ENCODE assay signal across 18 cellular contexts in genomic region chr1:41379741-41380130, GRCh38. TPM values are rescaled to one million over a fixed set of nuclear protein-coding genes. Genes with fewer than 3 reads are reported as not detected.
DNase-seq lines count a peak whose midpoint lies in the region; ATAC-seq, FAIRE-seq and TF ChIP-seq lines count a peak whose summit lies in the region.
"Had no signal": no experiment of that assay in that cellular context is flagged by ENCODE, and none has a peak within 500 bp of the region (broad histone marks: within the 10 kb centered on the region; RNA-seq: fewer than 3 reads in every experiment).

No MANE protein-coding gene starts in this region.

- no peak overlapping the region for H3K27ac Mint-ChIP-seq in glutamatergic neuron (ENCODE audit: unreplicated experiment)
- H3K27ac Mint-ChIP-seq: activated naive CD4-positive, alpha-beta T cell treated with anti-CD3 and anti-CD28 coated beads, Interleukin-2, amount 50 U/mL, for 72 hours had no signal

- H3K4me3 ChIP-seq in gastroesophageal sphincter = no peak overlapping the region
- H3K4me3 ChIP-seq: A549 had no signal

- no peak for ATAC-seq in gastroesophageal sphincter
- ATAC-seq in left lobe of liver = no peak
- no peak for ATAC-seq in GM18870 (IDR thresholded peaks at IDR 0.05; ENCODE audit: unreplicated experiment)
- ATAC-seq: A549; activated naive CD4-positive, alpha-beta T cell treated with anti-CD3 and anti-CD28 coated beads, Interleukin-2, amount 50 U/mL, for 72 hours; heart right ventricle; left cardiac atrium; naive thymus-derived CD8-positive, alpha-beta T cell had no signal

- H3K27ac ChIP-seq in gastroesophageal sphincter = peak overlapping the region in 3 of 4 donors; percentile 98 to 99 (median 99)
- H3K27ac ChIP-seq: A549 had no signal

- peaks cover 15% of the 10 kb centered on the region for H3K36me3 Mint-ChIP-seq in glutamatergic neuron (ENCODE audit: unreplicated experiment)
- H3K36me3 Mint-ChIP-seq: naive thymus-derived CD8-positive, alpha-beta T cell had no signal

- TF ChIP-seq CTCF in gastroesophageal sphincter (IDR thresholded peaks at IDR 0.05) (no peak), glutamatergic neuron (IDR thresholded peaks at IDR 0.05; ENCODE audit: partially characterized antibody, unreplicated experiment) (no peak)

- no peaks in the 10 kb centered on the region for H3K9me3 ChIP-seq in gastroesophageal sphincter
- H3K9me3 ChIP-seq: A549, Caco-2, heart right ventricle had no signal

- peaks cover 28% of the 10 kb centered on the region for H3K4me1 Mint-ChIP-seq in glutamatergic neuron (ENCODE audit: low read depth, unreplicated experiment)

- peaks cover 7% of the 10 kb centered on the region for H3K9me3 Mint-ChIP-seq in glutamatergic neuron (ENCODE audit: unreplicated experiment)
- H3K9me3 Mint-ChIP-seq: activated naive CD4-positive, alpha-beta T cell treated with anti-CD3 and anti-CD28 coated beads, Interleukin-2, amount 50 U/mL, for 72 hours had no signal

- TF ChIP-seq POLR2A in gastroesophageal sphincter (IDR thresholded peaks at IDR 0.05) = no peak

- peak; percentile 37 for FAIRE-seq in urothelium cell line (lab: Jason Lieb, UNC)
- FAIRE-seq: A549 had no signal

- H3K36me3 ChIP-seq in gastroesophageal sphincter = peaks cover 0 to 22% of the 10 kb centered on the region in 2 donors

- DNase-seq in NCI-H2196 (lab: John Stamatoyannopoulos, UW; ENCODE audit: unreplicated experiment) (peak; percentile 25), NCI-H2196 treated with DMSO at 0.1 percent for 48 hours (lab: John Stamatoyannopoulos, UW; ENCODE audit: unreplicated experiment) (no peak), NCI-H446 treated with DMSO at 0.1 percent for 48 hours (lab: John Stamatoyannopoulos, UW) (peak; percentile 37), urothelium cell line (ENCODE audit: low spot score) (no peak), left lobe of liver (ENCODE audit: low spot score) (no peak), glutamatergic neuron (no peak)
- DNase-seq: activated CD8-positive, alpha-beta memory T cell treated with anti-CD3 and anti-CD28 coated beads, Interleukin-2, amount 50 U/mL, for 4 hours; Caco-2; caudate nucleus; H7; heart right ventricle; left cardiac atrium; MV-4-11; naive thymus-derived CD8-positive, alpha-beta T cell had no signal

- 56 to 69% methylated on average over 2 to 5 of the region's 6 CpGs for WGBS in gastroesophageal sphincter (ENCODE audit: low coverage in 1 of 2), 2 donors

- peaks cover 0 to 46% (median 16%) of the 10 kb centered on the region in 3 donors for H3K4me1 ChIP-seq in gastroesophageal sphincter
- H3K4me1 ChIP-seq: Caco-2 had no signal

- peaks cover 21% of the 10 kb centered on the region for H3K27me3 Mint-ChIP-seq in glutamatergic neuron (ENCODE audit: unreplicated experiment)

- no peak overlapping the region for H3K4me3 Mint-ChIP-seq in glutamatergic neuron (ENCODE audit: unreplicated experiment)

- TF ChIP-seq EP300 in gastroesophageal sphincter (IDR thresholded peaks at IDR 0.05) = no peak

- H3K27me3 ChIP-seq in gastroesophageal sphincter = no peaks in the 10 kb centered on the region

RNA-seq across cellular contexts. Expression of gene FOXO6, which starts 18.5 kb away (rescaled TPM):
- total RNA-seq in gastroesophageal sphincter (1 to 10 TPM in 3 of 4 donors, under 1 TPM in 1; 0.27 to 2.2 (median 1.9) TPM), left lobe of liver (0.38 TPM), glutamatergic neuron (ENCODE audit: unreplicated experiment) (11.7 TPM)

Comparison
In these comparisons a context has a peak if more than half of its experiments do, and no peak if none do; other contexts are left out.
1. DNase-seq: peak in NCI-H2196 (single experiment) and NCI-H446 treated with DMSO at 0.1 percent for 48 hours (single experiment); none in NCI-H2196 treated with DMSO at 0.1 percent for 48 hours (single experiment), urothelium cell line (single experiment), left lobe of liver (single experiment) and glutamatergic neuron (single experiment).